1 cellular context compared by ENCODE assay signal in the genomic region with DNA sequence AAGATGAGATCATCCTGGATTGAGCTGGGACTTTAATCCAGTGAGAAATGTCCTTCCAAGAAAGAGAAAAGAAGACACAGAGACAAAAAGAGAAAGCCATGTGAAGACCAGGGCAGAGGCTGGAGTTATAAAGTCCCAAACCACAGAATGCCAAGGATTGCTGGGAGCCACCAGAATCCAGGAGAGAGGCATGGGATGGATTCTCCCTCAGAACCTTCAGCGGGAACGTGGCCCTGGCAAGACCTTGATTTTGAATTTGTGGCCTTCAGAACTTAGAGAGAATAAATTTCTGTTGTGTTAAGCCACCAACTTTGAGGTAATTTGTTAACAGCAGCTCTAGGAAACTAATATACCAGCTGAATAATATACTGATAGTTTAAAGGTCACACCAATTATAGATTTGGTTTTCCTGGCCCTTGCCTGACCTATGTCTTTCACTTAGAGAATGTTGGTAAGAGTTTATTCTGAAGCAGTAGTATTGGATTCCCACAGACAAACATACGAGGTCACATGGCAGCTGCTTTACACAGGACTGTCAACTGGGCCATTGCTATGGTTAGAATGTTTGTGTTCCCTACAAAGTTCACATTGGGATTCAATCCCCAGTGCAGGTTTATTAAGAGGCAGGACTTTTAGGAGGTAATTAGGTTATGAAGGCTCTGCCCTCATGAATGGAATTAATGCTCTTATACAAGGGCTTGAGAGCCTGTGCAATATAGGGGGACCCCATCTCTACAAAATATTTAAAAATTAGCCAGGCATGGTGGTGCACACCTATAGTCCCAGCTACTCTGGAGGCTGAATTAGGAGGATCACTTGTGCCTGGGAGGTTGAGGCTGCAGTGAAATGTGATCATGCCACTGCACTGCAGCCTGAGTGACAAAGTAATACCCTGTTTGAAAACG.
TF ChIP-seq lines count a peak whose summit lies in the region.

No MANE protein-coding gene starts in this region.

TF ChIP-seq in GM12878, 131 proteins besides CTCF, POLR2A, EP300 and RAD21 (continued from another document):
- TF ChIP-seq ATF3 (IDR thresholded peaks at IDR 0.05; ENCODE audit: borderline replicate concordance, extremely low read depth, low read depth, low read length) (no peak), NR2F1 (conservative IDR thresholded peaks at IDR 0.05) (no peak), ASH2L (IDR thresholded peaks at IDR 0.05; ENCODE audit: borderline replicate concordance, low read depth) (no peak), SIN3A (IDR thresholded peaks at IDR 0.05; ENCODE audit: low read depth, low read length) (no peak), ETV6 (conservative IDR thresholded peaks at IDR 0.05 in 1 of 2, IDR thresholded peaks at IDR 0.05 in 1 of 2; ENCODE audit: borderline replicate concordance in 1 of 2, low read depth in 1 of 2) (no peak), BCLAF1 (IDR thresholded peaks at IDR 0.05) (no peak)
TF ChIP-seq in GM12878: peak in this region for 0.
